ENCODE assay signal across 12 cellular contexts in genomic region chr22:38110008-38110862, GRCh38. TPM values are rescaled to one million over a fixed set of nuclear protein-coding genes. Genes with fewer than 3 reads are reported as not detected.
DNase-seq lines count a peak whose midpoint lies in the region; ATAC-seq, FAIRE-seq and TF ChIP-seq lines count a peak whose summit lies in the region.
"Had no signal": no experiment of that assay in that cellular context is flagged by ENCODE, and none has a peak within 500 bp of the region (broad histone marks: within the 10 kb centered on the region; RNA-seq: fewer than 3 reads in every experiment).

A gene with protein sequence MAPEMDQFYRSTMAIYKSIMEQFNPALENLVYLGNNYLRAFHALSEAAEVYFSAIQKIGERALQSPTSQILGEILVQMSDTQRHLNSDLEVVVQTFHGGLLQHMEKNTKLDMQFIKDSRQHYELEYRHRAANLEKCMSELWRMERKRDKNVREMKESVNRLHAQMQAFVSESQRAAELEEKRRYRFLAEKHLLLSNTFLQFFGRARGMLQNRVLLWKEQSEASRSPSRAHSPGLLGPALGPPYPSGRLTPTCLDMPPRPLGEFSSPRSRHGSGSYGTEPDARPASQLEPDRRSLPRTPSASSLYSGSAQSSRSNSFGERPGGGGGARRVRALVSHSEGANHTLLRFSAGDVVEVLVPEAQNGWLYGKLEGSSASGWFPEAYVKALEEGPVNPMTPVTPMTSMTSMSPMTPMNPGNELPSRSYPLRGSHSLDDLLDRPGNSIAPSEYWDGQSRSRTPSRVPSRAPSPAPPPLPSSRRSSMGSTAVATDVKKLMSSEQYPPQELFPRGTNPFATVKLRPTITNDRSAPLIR (minus strand): TSS chr22:38110684. CDS start chr22:38110525, 159 bp downstream.

- no peaks in the 10 kb centered on the region for H3K4me1 Mint-ChIP-seq in activated CD4-positive, alpha-beta T cell treated with anti-CD3 and anti-CD28 coated beads for 36 hours
- H3K4me1 Mint-ChIP-seq in activated CD4-positive, alpha-beta T cell treated with anti-CD3 and anti-CD28 coated beads, Interleukin-2, amount 10 ng/mL, durations not matched to agents 7 days and 5 days = peaks cover 6% of the 10 kb centered on the region
- H3K4me1 Mint-ChIP-seq in immature natural killer cell = peaks cover 24 to 30% of the 10 kb centered on the region in 2 donors

- H4K5ac ChIP-seq in mesendoderm (ENCODE audit: low read length) = no peak within 1 kb of the TSS

- no peak within 1 kb of the TSS for H2AK5ac ChIP-seq in mesendoderm (ENCODE audit: low read length)

- H3K18ac ChIP-seq in mesendoderm (ENCODE audit: low read length) = no peak within 1 kb of the TSS

- no peak within 1 kb of the TSS for H2BK15ac ChIP-seq in mesendoderm (replicated peaks; ENCODE audit: low read depth)

- intact Hi-C loops in activated CD4-positive, alpha-beta T cell treated with anti-CD3 and anti-CD28 coated beads for 36 hours (cut with DNase I, micrococcal nuclease) = no loop called here

- no peak within 1 kb of the TSS for H3K27ac Mint-ChIP-seq in activated CD4-positive, alpha-beta T cell treated with anti-CD3 and anti-CD28 coated beads for 36 hours
- no peak within 1 kb of the TSS for H3K27ac Mint-ChIP-seq in activated CD4-positive, alpha-beta T cell treated with anti-CD3 and anti-CD28 coated beads, Interleukin-2, amount 10 ng/mL, durations not matched to agents 7 days and 5 days
- peak within 1 kb of the TSS; percentile 73 to 96 (median 85) for H3K27ac Mint-ChIP-seq in immature natural killer cell
- H3K27ac Mint-ChIP-seq: dendritic cell treated with granulocyte-macrophage colony-stimulating factor and Interleukin-4, amounts not matched to agents 40 ng/mL and 50 ng/mL, for 4 days had no signal

- peak within 1 kb of the TSS; percentile 17 to 71 for H3K4me3 ChIP-seq in small intestine (ENCODE audit: low read depth in 1 of 2, low read length in 2 of 2)
- no peak within 1 kb of the TSS for H3K4me3 ChIP-seq in mesendoderm (ENCODE audit: low read length)
- no peak within 1 kb of the TSS for H3K4me3 ChIP-seq in suprapubic skin
- H3K4me3 ChIP-seq: heart right ventricle had no signal

- DNase-seq in activated CD4-positive, alpha-beta T cell treated with anti-CD3 and anti-CD28 coated beads for 36 hours = no peak
- DNase-seq in activated CD4-positive, alpha-beta T cell treated with anti-CD3 and anti-CD28 coated beads, Interleukin-2, amount 10 ng/mL, durations not matched to agents 7 days and 5 days = no peak
- no peak for DNase-seq in SK-MEL-5 (ENCODE audit: low read depth, low spot score)
- DNase-seq in immature natural killer cell = no peak
- peak; percentile 96 for DNase-seq in small intestine
- no peak for DNase-seq in NCI-H1417 (lab: John Stamatoyannopoulos, UW)
- no peak for DNase-seq in mesendoderm
- no peak for DNase-seq in suprapubic skin (ENCODE audit: low spot score in 2 of 2)
- DNase-seq: activated gamma-delta T cell treated with Interleukin-2 at 50 U/mL for 16 hours, heart right ventricle had no signal

- in situ Hi-C loops in SK-MEL-5 (cut with HindIII; ENCODE audit: low pct_unique_long_range_greater_than_20kb, low sequenced_read_pairs) = no loop called here

- no peak within 1 kb of the TSS for H3K4me2 ChIP-seq in mesendoderm (ENCODE audit: low read length)

- H3K36me3 Mint-ChIP-seq in activated CD4-positive, alpha-beta T cell treated with anti-CD3 and anti-CD28 coated beads for 36 hours (ENCODE audit: low read depth) = peaks cover 4% of the 10 kb centered on the region
- H3K36me3 Mint-ChIP-seq in activated CD4-positive, alpha-beta T cell treated with anti-CD3 and anti-CD28 coated beads, Interleukin-2, amount 10 ng/mL, durations not matched to agents 7 days and 5 days (ENCODE audit: low read depth) = peaks cover 1% of the 10 kb centered on the region
- H3K36me3 Mint-ChIP-seq in immature natural killer cell = peaks cover 3 to 16% (median 4%) of the 10 kb centered on the region in 3 donors

- H3K79me2 ChIP-seq in mesendoderm (ENCODE audit: control insufficient read depth, insufficient read depth, low read length) = no peaks in the 10 kb centered on the region

- H3K9me3 ChIP-seq in small intestine (ENCODE audit: control insufficient read depth, low read depth) = no peaks in the 10 kb centered on the region
- no peaks in the 10 kb centered on the region for H3K9me3 ChIP-seq in suprapubic skin
- H3K9me3 ChIP-seq: heart right ventricle had no signal

- H3K4me1 ChIP-seq in small intestine (ENCODE audit: control insufficient read depth in 2 of 2, insufficient read depth in 1 of 2, low read depth in 1 of 2, low read length in 1 of 2) (no peaks in the 10 kb centered on the region), mesendoderm (ENCODE audit: control insufficient read depth, low read depth, low read length) (no peaks in the 10 kb centered on the region), suprapubic skin (peaks cover 46% of the 10 kb centered on the region)

- peak within 1 kb of the TSS; percentile 32 for H3K4me3 Mint-ChIP-seq in activated CD4-positive, alpha-beta T cell treated with anti-CD3 and anti-CD28 coated beads for 36 hours
- H3K4me3 Mint-ChIP-seq in activated CD4-positive, alpha-beta T cell treated with anti-CD3 and anti-CD28 coated beads, Interleukin-2, amount 10 ng/mL, durations not matched to agents 7 days and 5 days = no peak within 1 kb of the TSS
- H3K4me3 Mint-ChIP-seq in immature natural killer cell = peak within 1 kb of the TSS; percentile 27 to 69 (median 44)
- H3K4me3 Mint-ChIP-seq: dendritic cell treated with granulocyte-macrophage colony-stimulating factor and Interleukin-4, amounts not matched to agents 40 ng/mL and 50 ng/mL, for 4 days had no signal

- no peak within 1 kb of the TSS for H3K9ac ChIP-seq in mesendoderm (ENCODE audit: low read length)

- H3K36me3 ChIP-seq in small intestine (ENCODE audit: control insufficient read depth in 2 of 2, insufficient read depth in 2 of 2, low read length in 2 of 2) = peaks cover 0 to 9% of the 10 kb centered on the region in 2 donors
- H3K36me3 ChIP-seq in mesendoderm (ENCODE audit: control insufficient read depth, insufficient read depth, low read length) = no peaks in the 10 kb centered on the region
- no peaks in the 10 kb centered on the region for H3K36me3 ChIP-seq in suprapubic skin

- TF ChIP-seq CTCF in suprapubic skin (IDR thresholded peaks at IDR 0.05) = no peak

- no peak within 1 kb of the TSS for H3K56ac ChIP-seq in mesendoderm (ENCODE audit: low read length)

- H3K9me3 Mint-ChIP-seq in activated CD4-positive, alpha-beta T cell treated with anti-CD3 and anti-CD28 coated beads for 36 hours (ENCODE audit: low read depth) = no peaks in the 10 kb centered on the region
- H3K9me3 Mint-ChIP-seq in activated CD4-positive, alpha-beta T cell treated with anti-CD3 and anti-CD28 coated beads, Interleukin-2, amount 10 ng/mL, durations not matched to agents 7 days and 5 days = no peaks in the 10 kb centered on the region
- peaks cover 0 to 2% (median 0%) of the 10 kb centered on the region in 6 donors for H3K9me3 Mint-ChIP-seq in immature natural killer cell
- H3K9me3 Mint-ChIP-seq: dendritic cell treated with granulocyte-macrophage colony-stimulating factor and Interleukin-4, amounts not matched to agents 40 ng/mL and 50 ng/mL, for 4 days had no signal

- H3K79me1 ChIP-seq in mesendoderm (ENCODE audit: low read length) = no peaks in the 10 kb centered on the region

- no peak for TF ChIP-seq POLR2A in suprapubic skin (IDR thresholded peaks at IDR 0.05)

- no peak within 1 kb of the TSS for H4K8ac ChIP-seq in mesendoderm (ENCODE audit: low read depth, low read length)

- POLR2A ChIA-PET in activated CD4-positive, alpha-beta T cell treated with anti-CD3 and anti-CD28 coated beads for 36 hours (lab: Charles Lee) = no interaction called here
- POLR2A ChIA-PET in activated CD4-positive, alpha-beta T cell treated with anti-CD3 and anti-CD28 coated beads, Interleukin-2, amount 10 ng/mL, durations not matched to agents 7 days and 5 days (lab: Charles Lee) = no interaction called here

- H3K27ac ChIP-seq in small intestine (ENCODE audit: low read depth in 1 of 2, low read length in 1 of 2) (peak within 1 kb of the TSS; percentile 93 to 98), mesendoderm (ENCODE audit: low read depth, low read length) (no peak within 1 kb of the TSS), suprapubic skin (no peak within 1 kb of the TSS)
- H3K27ac ChIP-seq: heart right ventricle had no signal

- no peak for FAIRE-seq in small intestine (lab: Jason Lieb, UNC)
- FAIRE-seq: TTC549 had no signal

- WGBS in small intestine, 3 donors = 16 to 63% (median 36%) methylated on average over 17 to 19 of the region's 19 CpGs
- no CpG with 5 or more reads among the region's 19 CpGs for WGBS in mesendoderm (ENCODE audit: extremely low coverage, insufficient coverage, low lambda C conversion rate)
- 85% methylated on average over 3 of the region's 19 CpGs for WGBS in suprapubic skin

- CTCF ChIA-PET in activated CD4-positive, alpha-beta T cell treated with anti-CD3 and anti-CD28 coated beads for 36 hours (lab: Charles Lee) = interaction anchor here (0.5 kb wide), 1 partner anchor 458 kb away, joined by 3 read pairs; no protein-coding TSS in a partner anchor
- CTCF ChIA-PET in activated CD4-positive, alpha-beta T cell treated with anti-CD3 and anti-CD28 coated beads, Interleukin-2, amount 10 ng/mL, durations not matched to agents 7 days and 5 days (lab: Charles Lee) = interaction anchor here (0.6 to 2.0 kb wide), 2 partner anchors 10 to 61 kb away, joined by 4 to 8 read pairs; no protein-coding TSS in a partner anchor

- no peak within 1 kb of the TSS for H3K4ac ChIP-seq in mesendoderm (ENCODE audit: low read depth, low read length)

- H3K27me3 Mint-ChIP-seq in activated CD4-positive, alpha-beta T cell treated with anti-CD3 and anti-CD28 coated beads for 36 hours = no peaks in the 10 kb centered on the region
- no peaks in the 10 kb centered on the region for H3K27me3 Mint-ChIP-seq in activated CD4-positive, alpha-beta T cell treated with anti-CD3 and anti-CD28 coated beads, Interleukin-2, amount 10 ng/mL, durations not matched to agents 7 days and 5 days
- peaks cover 37 to 55% (median 44%) of the 10 kb centered on the region in 3 donors for H3K27me3 Mint-ChIP-seq in immature natural killer cell (ENCODE audit: low read depth in 3 of 3)

- no peak within 1 kb of the TSS for H2BK120ac ChIP-seq in mesendoderm (ENCODE audit: low read depth, low read length)

- no peak for ATAC-seq in activated CD4-positive, alpha-beta T cell treated with anti-CD3 and anti-CD28 coated beads for 36 hours
- ATAC-seq: heart right ventricle had no signal

- no peak within 1 kb of the TSS for H3K23ac ChIP-seq in mesendoderm (ENCODE audit: low read length)

- H3K27me3 ChIP-seq in small intestine (ENCODE audit: control insufficient read depth in 2 of 2, insufficient read depth in 2 of 2, low read length in 2 of 2) (no peaks in the 10 kb centered on the region), mesendoderm (ENCODE audit: insufficient read depth, low read length, poor library complexity) (no peaks in the 10 kb centered on the region), suprapubic skin (no peaks in the 10 kb centered on the region)
- H3K27me3 ChIP-seq: heart right ventricle had no signal

- TF ChIP-seq EP300 in suprapubic skin (IDR thresholded peaks at IDR 0.05) = no peak

- no peak within 1 kb of the TSS for H2BK5ac ChIP-seq in mesendoderm (ENCODE audit: low read length)

RNA-seq across cellular contexts. Expression of the gene that starts here (rescaled TPM):
- under 1 TPM; 0.71 to 0.88 TPM for total RNA-seq in activated CD4-positive, alpha-beta T cell treated with anti-CD3 and anti-CD28 coated beads for 36 hours
- under 1 TPM; 0.50 to 0.55 TPM for total RNA-seq in activated CD4-positive, alpha-beta T cell treated with anti-CD3 and anti-CD28 coated beads, Interleukin-2, amount 10 ng/mL, durations not matched to agents 7 days and 5 days
- total RNA-seq in SK-MEL-5 (2014; rRNA removed; shearing (Covaris generic)) = 42.1 and 49.1 TPM in 2 replicates
- 66.3 and 93.6 TPM in 2 replicates for polyA plus RNA-seq in SK-MEL-5 (2015; cell fraction: cytosol; rRNA removed)
- 5.9 and 11.8 TPM in 2 replicates for polyA plus RNA-seq in SK-MEL-5 (2015; cell fraction: nucleus; rRNA removed)
- polyA plus RNA-seq in immature natural killer cell (under 1 TPM in 1 of 3 donors, not detected in 2; 0.21 TPM), small intestine (100 to 1,000 TPM in 2 of 3 donors, 10 to 100 TPM in 1; 59.0 to 484 (median 395) TPM)
- polyA plus RNA-seq in mesendoderm (2013, experiment 1 of 2) = 3.9 TPM
- 4.0 TPM for polyA plus RNA-seq in mesendoderm (2013, experiment 2 of 2)
- total RNA-seq in suprapubic skin = 1 to 10 TPM in 3 of 4 donors, under 1 TPM in 1; 0.49 to 1.7 (median 1.6) TPM

Comparison
In these comparisons a context has a peak if more than half of its experiments do, and no peak if none do; other contexts are left out.
1. RNA of the gene that starts here (total RNA-seq): 42.1 to 49.1 TPM in SK-MEL-5; 0.49 to 1.7 TPM in suprapubic skin, 0.71 to 0.88 TPM in activated CD4-positive, alpha-beta T cell treated with anti-CD3 and anti-CD28 coated beads for 36 hours and 0.50 to 0.55 TPM in activated CD4-positive, alpha-beta T cell treated with anti-CD3 and anti-CD28 coated beads, Interleukin-2, amount 10 ng/mL, durations not matched to agents 7 days and 5 days; every median in the first group is over 10 times any median in the second.
2. RNA of the gene that starts here (polyA plus RNA-seq): 59.0 to 484 TPM in small intestine; 0.21 TPM in immature natural killer cell; every median in the first group is over 10 times any median in the second.
3. H3K27ac Mint-ChIP-seq: peak in immature natural killer cell (6 of 6); none in activated CD4-positive, alpha-beta T cell treated with anti-CD3 and anti-CD28 coated beads for 36 hours (single experiment) and activated CD4-positive, alpha-beta T cell treated with anti-CD3 and anti-CD28 coated beads, Interleukin-2, amount 10 ng/mL, durations not matched to agents 7 days and 5 days (single experiment).
4. H3K27ac ChIP-seq: peak in small intestine (2 of 2); none in mesendoderm (single experiment) and suprapubic skin (single experiment).
5. H3K4me3 ChIP-seq: peak in small intestine (2 of 2); none in mesendoderm (single experiment) and suprapubic skin (single experiment).